Comparison of ENCODE assay signal across 3 cellular contexts in the genomic region with DNA sequence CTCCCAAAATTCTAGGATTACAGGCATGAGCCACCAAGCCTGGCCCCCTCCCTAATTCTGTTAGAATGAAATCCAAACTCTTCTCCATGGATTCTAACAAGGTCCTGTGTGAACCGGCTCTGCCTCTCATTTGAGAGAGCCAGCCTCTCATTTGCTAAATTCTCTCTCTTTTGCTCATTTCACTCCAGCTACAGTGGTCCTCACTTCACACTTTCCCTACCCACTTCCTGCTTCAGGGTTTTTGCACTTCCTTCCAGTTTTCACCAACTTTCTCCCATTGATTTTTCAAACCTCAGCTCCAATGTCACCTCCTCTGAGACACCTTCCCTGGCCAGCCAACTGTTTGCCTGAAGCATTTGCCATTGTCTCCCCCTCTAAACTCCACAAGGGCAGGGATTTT.
TF ChIP-seq lines count a peak whose summit lies in the region.

No MANE protein-coding gene starts in this region.

TF ChIP-seq in HepG2, 621 proteins besides CTCF, POLR2A, EP300 and RAD21:
- TF ChIP-seq RFX1 (IDR thresholded peaks at IDR 0.05) (0 out of 2 replicates have a peak, but pooled peaks have one; percentile 6), KAT8 (CRISPR knock-in tag; IDR thresholded peaks at IDR 0.05) (no peak), E2F5 (CRISPR knock-in tag; conservative IDR thresholded peaks at IDR 0.05) (no peak)
- TF ChIP-seq, protein P1, sequence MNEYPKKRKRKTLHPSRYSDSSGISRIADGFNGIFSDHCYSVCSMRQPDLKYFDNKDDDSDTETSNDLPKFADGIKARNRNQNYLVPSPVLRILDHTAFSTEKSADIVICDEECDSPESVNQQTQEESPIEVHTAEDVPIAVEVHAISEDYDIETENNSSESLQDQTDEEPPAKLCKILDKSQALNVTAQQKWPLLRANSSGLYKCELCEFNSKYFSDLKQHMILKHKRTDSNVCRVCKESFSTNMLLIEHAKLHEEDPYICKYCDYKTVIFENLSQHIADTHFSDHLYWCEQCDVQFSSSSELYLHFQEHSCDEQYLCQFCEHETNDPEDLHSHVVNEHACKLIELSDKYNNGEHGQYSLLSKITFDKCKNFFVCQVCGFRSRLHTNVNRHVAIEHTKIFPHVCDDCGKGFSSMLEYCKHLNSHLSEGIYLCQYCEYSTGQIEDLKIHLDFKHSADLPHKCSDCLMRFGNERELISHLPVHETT (CRISPR knock-in tag; conservative IDR thresholded peaks at IDR 0.05) = no peak

TF ChIP-seq in IMR-90, 13 proteins besides CTCF, POLR2A, EP300 and RAD21:
- TF ChIP-seq MXI1 (IDR thresholded peaks at IDR 0.05; ENCODE audit: borderline replicate concordance, low read depth, low read length) = no peak
- TF ChIP-seq, protein P2, sequence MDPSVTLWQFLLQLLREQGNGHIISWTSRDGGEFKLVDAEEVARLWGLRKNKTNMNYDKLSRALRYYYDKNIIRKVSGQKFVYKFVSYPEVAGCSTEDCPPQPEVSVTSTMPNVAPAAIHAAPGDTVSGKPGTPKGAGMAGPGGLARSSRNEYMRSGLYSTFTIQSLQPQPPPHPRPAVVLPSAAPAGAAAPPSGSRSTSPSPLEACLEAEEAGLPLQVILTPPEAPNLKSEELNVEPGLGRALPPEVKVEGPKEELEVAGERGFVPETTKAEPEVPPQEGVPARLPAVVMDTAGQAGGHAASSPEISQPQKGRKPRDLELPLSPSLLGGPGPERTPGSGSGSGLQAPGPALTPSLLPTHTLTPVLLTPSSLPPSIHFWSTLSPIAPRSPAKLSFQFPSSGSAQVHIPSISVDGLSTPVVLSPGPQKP (IDR thresholded peaks at IDR 0.05; ENCODE audit: borderline replicate concordance, low read depth, low read length) = no peak
- TF ChIP-seq NFE2L2 (IDR thresholded peaks at IDR 0.05; ENCODE audit: low read depth, low read length) = no peak
- TF ChIP-seq RCOR1 (IDR thresholded peaks at IDR 0.05; ENCODE audit: insufficient replicate concordance, low read length) = no peak

TF ChIP-seq in K562, 482 proteins besides CTCF, POLR2A, EP300 and RAD21:
- TF ChIP-seq SPI1 (IDR thresholded peaks at IDR 0.05; ENCODE audit: borderline replicate concordance, low read depth, low read length) (peak; percentile 26; the same call in 1 of the 2 replicates), CEBPB (tag; IDR thresholded peaks at IDR 0.05) (no peak)
